ENCODE assay signal across 1 cellular context in genomic region chr16:24737391-24737871, GRCh38.
A peak's percentile ranks its signal among the peaks of the same experiment; 100 is the strongest.
TF ChIP-seq lines count a peak whose summit lies in the region.

No MANE protein-coding gene starts in this region.

TF ChIP-seq in HepG2, 621 proteins besides CTCF, POLR2A, EP300 and RAD21 (continued from another document and continues in another):
- no peak for TF ChIP-seq ZNF652 (CRISPR knock-in tag; IDR thresholded peaks at IDR 0.05; ENCODE audit: borderline replicate concordance, low read depth)
- no peak for TF ChIP-seq MBD4 (IDR thresholded peaks at IDR 0.05; ENCODE audit: borderline replicate concordance, low read length)
- TF ChIP-seq ZIK1 (CRISPR knock-in tag; IDR thresholded peaks at IDR 0.05; ENCODE audit: borderline replicate concordance, low read depth): no peak
- TF ChIP-seq IKZF1 (IDR thresholded peaks at IDR 0.05): no peak
- no peak for TF ChIP-seq ZBTB3 (CRISPR knock-in tag; IDR thresholded peaks at IDR 0.05; ENCODE audit: borderline replicate concordance, low read depth)
- TF ChIP-seq, protein P1, sequence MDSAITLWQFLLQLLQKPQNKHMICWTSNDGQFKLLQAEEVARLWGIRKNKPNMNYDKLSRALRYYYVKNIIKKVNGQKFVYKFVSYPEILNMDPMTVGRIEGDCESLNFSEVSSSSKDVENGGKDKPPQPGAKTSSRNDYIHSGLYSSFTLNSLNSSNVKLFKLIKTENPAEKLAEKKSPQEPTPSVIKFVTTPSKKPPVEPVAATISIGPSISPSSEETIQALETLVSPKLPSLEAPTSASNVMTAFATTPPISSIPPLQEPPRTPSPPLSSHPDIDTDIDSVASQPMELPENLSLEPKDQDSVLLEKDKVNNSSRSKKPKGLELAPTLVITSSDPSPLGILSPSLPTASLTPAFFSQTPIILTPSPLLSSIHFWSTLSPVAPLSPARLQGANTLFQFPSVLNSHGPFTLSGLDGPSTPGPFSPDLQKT (CRISPR knock-in tag; IDR thresholded peaks at IDR 0.05; ENCODE audit: borderline replicate concordance): no peak
- no peak for TF ChIP-seq GABPB1 (CRISPR knock-in tag; IDR thresholded peaks at IDR 0.05)
- TF ChIP-seq ISL2 (CRISPR knock-in tag; IDR thresholded peaks at IDR 0.05): peak; percentile 44; the same call in 1 of the 2 replicates
- no peak for TF ChIP-seq ATF7-NPFF (CRISPR knock-in tag; IDR thresholded peaks at IDR 0.05; ENCODE audit: low read depth)
- peak; percentile 89 for TF ChIP-seq NFE2L2 (IDR thresholded peaks at IDR 0.05; ENCODE audit: low read length)
- TF ChIP-seq KLF16 (CRISPR knock-in tag; IDR thresholded peaks at IDR 0.05): peak in 1 of 2 experiments; percentile 62; a peak in 1 of 4 replicates
- no peak for TF ChIP-seq ZFP41 (CRISPR knock-in tag; IDR thresholded peaks at IDR 0.05; ENCODE audit: borderline replicate concordance)
- TF ChIP-seq ZNF780A (CRISPR knock-in tag; IDR thresholded peaks at IDR 0.05): no peak
- TF ChIP-seq ZNF788 (CRISPR knock-in tag; IDR thresholded peaks at IDR 0.05; ENCODE audit: borderline replicate concordance): no peak
- TF ChIP-seq, protein P2, sequence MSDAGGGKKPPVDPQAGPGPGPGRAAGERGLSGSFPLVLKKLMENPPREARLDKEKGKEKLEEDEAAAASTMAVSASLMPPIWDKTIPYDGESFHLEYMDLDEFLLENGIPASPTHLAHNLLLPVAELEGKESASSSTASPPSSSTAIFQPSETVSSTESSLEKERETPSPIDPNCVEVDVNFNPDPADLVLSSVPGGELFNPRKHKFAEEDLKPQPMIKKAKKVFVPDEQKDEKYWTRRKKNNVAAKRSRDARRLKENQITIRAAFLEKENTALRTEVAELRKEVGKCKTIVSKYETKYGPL (CRISPR knock-in tag; IDR thresholded peaks at IDR 0.05): no peak
- peak; percentile 77 for TF ChIP-seq GATAD2A (CRISPR knock-in tag; IDR thresholded peaks at IDR 0.05)
- no peak for TF ChIP-seq ZNF720 (CRISPR knock-in tag; IDR thresholded peaks at IDR 0.05)
- peak; percentile 53; the same call in 1 of the 2 replicates for TF ChIP-seq TFE3 (CRISPR knock-in tag; IDR thresholded peaks at IDR 0.05)
- no peak for TF ChIP-seq ELF4 (CRISPR knock-in tag; IDR thresholded peaks at IDR 0.05; ENCODE audit: borderline replicate concordance)
- no peak for TF ChIP-seq HMG20B (CRISPR knock-in tag; conservative IDR thresholded peaks at IDR 0.05)
- TF ChIP-seq MYC (CRISPR knock-in tag; IDR thresholded peaks at IDR 0.05; ENCODE audit: borderline replicate concordance): no peak
- TF ChIP-seq NR1H2 (CRISPR knock-in tag; IDR thresholded peaks at IDR 0.05; ENCODE audit: borderline replicate concordance, low read depth): no peak
- no peak for TF ChIP-seq ZNF563 (CRISPR knock-in tag; IDR thresholded peaks at IDR 0.05)
- TF ChIP-seq ZBTB10 (CRISPR knock-in tag; IDR thresholded peaks at IDR 0.05; ENCODE audit: borderline replicate concordance): no peak
- TF ChIP-seq, protein P3, sequence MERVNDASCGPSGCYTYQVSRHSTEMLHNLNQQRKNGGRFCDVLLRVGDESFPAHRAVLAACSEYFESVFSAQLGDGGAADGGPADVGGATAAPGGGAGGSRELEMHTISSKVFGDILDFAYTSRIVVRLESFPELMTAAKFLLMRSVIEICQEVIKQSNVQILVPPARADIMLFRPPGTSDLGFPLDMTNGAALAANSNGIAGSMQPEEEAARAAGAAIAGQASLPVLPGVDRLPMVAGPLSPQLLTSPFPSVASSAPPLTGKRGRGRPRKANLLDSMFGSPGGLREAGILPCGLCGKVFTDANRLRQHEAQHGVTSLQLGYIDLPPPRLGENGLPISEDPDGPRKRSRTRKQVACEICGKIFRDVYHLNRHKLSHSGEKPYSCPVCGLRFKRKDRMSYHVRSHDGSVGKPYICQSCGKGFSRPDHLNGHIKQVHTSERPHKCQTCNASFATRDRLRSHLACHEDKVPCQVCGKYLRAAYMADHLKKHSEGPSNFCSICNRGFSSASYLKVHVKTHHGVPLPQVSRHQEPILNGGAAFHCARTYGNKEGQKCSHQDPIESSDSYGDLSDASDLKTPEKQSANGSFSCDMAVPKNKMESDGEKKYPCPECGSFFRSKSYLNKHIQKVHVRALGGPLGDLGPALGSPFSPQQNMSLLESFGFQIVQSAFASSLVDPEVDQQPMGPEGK (CRISPR knock-in tag; IDR thresholded peaks at IDR 0.05): no peak
- no peak for TF ChIP-seq SP2 (CRISPR knock-in tag; IDR thresholded peaks at IDR 0.05)
- TF ChIP-seq JDP2 (CRISPR knock-in tag; IDR thresholded peaks at IDR 0.05; ENCODE audit: borderline replicate concordance): no peak
- no peak for TF ChIP-seq NPAS2 (CRISPR knock-in tag; IDR thresholded peaks at IDR 0.05; ENCODE audit: borderline replicate concordance)
- no peak for TF ChIP-seq ISX (CRISPR knock-in tag; conservative IDR thresholded peaks at IDR 0.05)
- no peak for TF ChIP-seq ZNF557 (CRISPR knock-in tag; IDR thresholded peaks at IDR 0.05)
- TF ChIP-seq, protein P4, sequence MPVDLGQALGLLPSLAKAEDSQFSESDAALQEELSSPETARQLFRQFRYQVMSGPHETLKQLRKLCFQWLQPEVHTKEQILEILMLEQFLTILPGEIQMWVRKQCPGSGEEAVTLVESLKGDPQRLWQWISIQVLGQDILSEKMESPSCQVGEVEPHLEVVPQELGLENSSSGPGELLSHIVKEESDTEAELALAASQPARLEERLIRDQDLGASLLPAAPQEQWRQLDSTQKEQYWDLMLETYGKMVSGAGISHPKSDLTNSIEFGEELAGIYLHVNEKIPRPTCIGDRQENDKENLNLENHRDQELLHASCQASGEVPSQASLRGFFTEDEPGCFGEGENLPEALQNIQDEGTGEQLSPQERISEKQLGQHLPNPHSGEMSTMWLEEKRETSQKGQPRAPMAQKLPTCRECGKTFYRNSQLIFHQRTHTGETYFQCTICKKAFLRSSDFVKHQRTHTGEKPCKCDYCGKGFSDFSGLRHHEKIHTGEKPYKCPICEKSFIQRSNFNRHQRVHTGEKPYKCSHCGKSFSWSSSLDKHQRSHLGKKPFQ (CRISPR knock-in tag; IDR thresholded peaks at IDR 0.05; ENCODE audit: insufficient replicate concordance): no peak
- no peak for TF ChIP-seq ZNF451 (CRISPR knock-in tag; IDR thresholded peaks at IDR 0.05)
- TF ChIP-seq, protein P5, sequence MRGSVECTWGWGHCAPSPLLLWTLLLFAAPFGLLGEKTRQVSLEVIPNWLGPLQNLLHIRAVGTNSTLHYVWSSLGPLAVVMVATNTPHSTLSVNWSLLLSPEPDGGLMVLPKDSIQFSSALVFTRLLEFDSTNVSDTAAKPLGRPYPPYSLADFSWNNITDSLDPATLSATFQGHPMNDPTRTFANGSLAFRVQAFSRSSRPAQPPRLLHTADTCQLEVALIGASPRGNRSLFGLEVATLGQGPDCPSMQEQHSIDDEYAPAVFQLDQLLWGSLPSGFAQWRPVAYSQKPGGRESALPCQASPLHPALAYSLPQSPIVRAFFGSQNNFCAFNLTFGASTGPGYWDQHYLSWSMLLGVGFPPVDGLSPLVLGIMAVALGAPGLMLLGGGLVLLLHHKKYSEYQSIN (CRISPR knock-in tag; IDR thresholded peaks at IDR 0.05; ENCODE audit: borderline replicate concordance): no peak
- peak; percentile 52; the same call in 1 of the 2 replicates for TF ChIP-seq ZBTB21 (CRISPR knock-in tag; IDR thresholded peaks at IDR 0.05)
- no peak for TF ChIP-seq SMARCE1 (IDR thresholded peaks at IDR 0.05; ENCODE audit: borderline replicate concordance)
- TF ChIP-seq MAFG (CRISPR knock-in tag; IDR thresholded peaks at IDR 0.05): no peak
- no peak; the same call in 1 of the 2 replicates for TF ChIP-seq ZNF614 (CRISPR knock-in tag; IDR thresholded peaks at IDR 0.05; ENCODE audit: borderline replicate concordance)
- TF ChIP-seq FOXA3 (CRISPR knock-in tag; IDR thresholded peaks at IDR 0.05): peak; percentile 71
- TF ChIP-seq BCL6 (CRISPR knock-in tag; IDR thresholded peaks at IDR 0.05): peak; percentile 29; the same call in 1 of the 2 replicates
- TF ChIP-seq RERE (CRISPR knock-in tag; IDR thresholded peaks at IDR 0.05; ENCODE audit: low read depth): no peak
- no peak for TF ChIP-seq ZNF17 (CRISPR knock-in tag; IDR thresholded peaks at IDR 0.05)
- TF ChIP-seq RAD51 (IDR thresholded peaks at IDR 0.05; ENCODE audit: borderline replicate concordance): no peak
- TF ChIP-seq TRIM24 (CRISPR knock-in tag; IDR thresholded peaks at IDR 0.05): no peak
- TF ChIP-seq ZNF24 (IDR thresholded peaks at IDR 0.05): no peak
- TF ChIP-seq ZNF766 (CRISPR knock-in tag; IDR thresholded peaks at IDR 0.05; ENCODE audit: borderline replicate concordance): no peak
- no peak for TF ChIP-seq XBP1 (CRISPR knock-in tag; IDR thresholded peaks at IDR 0.05)
- TF ChIP-seq ZFP1 (CRISPR knock-in tag; IDR thresholded peaks at IDR 0.05): no peak
- TF ChIP-seq SOX13 (IDR thresholded peaks at IDR 0.05): no peak
- TF ChIP-seq SOX13 (CRISPR knock-in tag; conservative IDR thresholded peaks at IDR 0.05 in 1 of 2, IDR thresholded peaks at IDR 0.05 in 1 of 2): peak in 1 of 2 experiments; percentile 46; a peak in 1 of 4 replicates
- peak; percentile 49; the same call in 1 of the 2 replicates for TF ChIP-seq ZNF263 (CRISPR knock-in tag; IDR thresholded peaks at IDR 0.05)
